ENCODE assay signal across 8 cellular contexts in genomic region chr1:203628997-203629508, GRCh38. TPM values are rescaled to one million over a fixed set of nuclear protein-coding genes. Genes with fewer than 3 reads are reported as not detected.
DNase-seq lines count a peak whose midpoint lies in the region; ATAC-seq and TF ChIP-seq lines count a peak whose summit lies in the region.

No MANE protein-coding gene starts in this region.

- CTCF ChIA-PET in MCF 10A (lab: Yijun Ruan, JAX), result interaction anchor here (0.6 to 4.6 kb wide), 8 partner anchors 12 to 362 kb away, joined by 3 to 82 read pairs (median 5); no protein-coding TSS in a partner anchor

- H3K9me3 ChIP-seq in mesodermal cell (ENCODE audit: control insufficient read depth, low read length), result no peaks in the 10 kb centered on the region
- no peaks in the 10 kb centered on the region for H3K9me3 ChIP-seq in vagina

- DNase-seq in ACHN, result peak; percentile 16
- DNase-seq in Jurkat, Clone E6-1 (ENCODE audit: low read depth, low spot score), result no peak
- DNase-seq in MCF 10A (ENCODE audit: unreplicated experiment), result no peak
- DNase-seq in vagina (ENCODE audit: extremely low spot score in 2 of 2), result no peak
- DNase-seq in midbrain (lab: John Stamatoyannopoulos, UW), result no peak
- DNase-seq in SKM-1 (lab: John Stamatoyannopoulos, UW; ENCODE audit: unreplicated experiment), result no peak

- H3K4me3 Mint-ChIP-seq in MCF 10A (ENCODE audit: unreplicated experiment), result peak overlapping the region; percentile 75

- no peaks in the 10 kb centered on the region for H3K27me3 Mint-ChIP-seq in MCF 10A (ENCODE audit: insufficient read depth, unreplicated experiment)

- intact Hi-C loops in MCF 10A (cut with micrococcal nuclease) (loop anchor here (5.0 to 10.0 kb wide), 2 partner anchors 166 to 498 kb away; partner anchors contain the start of genes ZBED6 and ZC3H11A), vagina (cut with DNase I) (loop anchor here (5.0 kb wide), 3 partner anchors 38 to 117 kb away; no protein-coding TSS in a partner anchor)

- no peak for TF ChIP-seq POLR2A in vagina (IDR thresholded peaks at IDR 0.05)

- H3K4me1 ChIP-seq in mesodermal cell (ENCODE audit: control insufficient read depth, insufficient read depth, low read length, poor library complexity, severe bottlenecking) (peaks cover 24% of the 10 kb centered on the region), vagina (peaks cover 69% of the 10 kb centered on the region)

- 2 to 5% methylated on average over 18 to 20 of the region's 24 CpGs for WGBS in mesodermal cell (ENCODE audit: insufficient coverage in 2 of 2), 2 experiments

- peak overlapping the region; percentile 17 for H3K27ac ChIP-seq in mesodermal cell (ENCODE audit: low read depth, low read length, severe bottlenecking)
- peak overlapping the region; percentile 94 for H3K27ac ChIP-seq in vagina

- in situ Hi-C loops in ACHN (cut with HindIII; ENCODE audit: low pct_ligation_motif_present, low pct_unique_long_range_greater_than_20kb, low sequenced_read_pairs), result no loop called here

- POLR2A ChIA-PET in MCF 10A (lab: Yijun Ruan, JAX), result interaction anchor here (1.3 to 4.8 kb wide), 6 partner anchors 7 to 167 kb away, joined by 3 to 172 read pairs (median 29); no protein-coding TSS in a partner anchor

- peaks cover 49% of the 10 kb centered on the region for H3K4me1 Mint-ChIP-seq in MCF 10A (ENCODE audit: insufficient read depth, unreplicated experiment)

- TF ChIP-seq CTCF in MCF 10A (IDR thresholded peaks at IDR 0.05; ENCODE audit: unreplicated experiment) (no peak), vagina (IDR thresholded peaks at IDR 0.05) (no peak)

- H3K4me3 ChIP-seq in Jurkat, Clone E6-1 (ENCODE audit: low read length), result peak overlapping the region; percentile 90
- H3K4me3 ChIP-seq in mesodermal cell (ENCODE audit: extremely low read depth, insufficient read depth, low read length, poor library complexity, severe bottlenecking), result peak overlapping the region; percentile 89
- H3K4me3 ChIP-seq in vagina, result peak overlapping the region; percentile 58 to 88

- no peaks in the 10 kb centered on the region for H3K9me3 Mint-ChIP-seq in MCF 10A (ENCODE audit: unreplicated experiment)

- H3K36me3 Mint-ChIP-seq in MCF 10A (ENCODE audit: insufficient read depth, unreplicated experiment), result no peaks in the 10 kb centered on the region

- peaks cover 32% of the 10 kb centered on the region for H3K36me3 ChIP-seq in mesodermal cell (ENCODE audit: control insufficient read depth, insufficient read depth, low read length)
- H3K36me3 ChIP-seq in vagina, result no peaks in the 10 kb centered on the region

- H3K27me3 ChIP-seq in vagina, result no peaks in the 10 kb centered on the region

- BruUV-seq in MCF 10A (replicated peaks; lab: Mats Ljungman, UMichigan), result no TSS peak

- no peak for ATAC-seq in GM21381 (IDR thresholded peaks at IDR 0.05; ENCODE audit: unreplicated experiment)

- peak overlapping the region; percentile 91 for H3K27ac Mint-ChIP-seq in MCF 10A (ENCODE audit: low read depth, unreplicated experiment)

RNA-seq across cellular contexts. Expression of gene ATP2B4, which starts 2.4 kb away (rescaled TPM):
- polyA plus RNA-seq in Jurkat, Clone E6-1 (2012; ENCODE audit: insufficient read depth, insufficient read length), result 77.9 TPM
- total RNA-seq in MCF 10A (2022) (15.4 and 17.0 TPM in 2 replicates), vagina (101 TPM)
- 84.7 TPM for polyA plus RNA-seq in mesodermal cell (2013, experiment 1 of 2)
- 79.8 TPM for polyA plus RNA-seq in mesodermal cell (2013, experiment 2 of 2)
